Comparison of ENCODE assay signal across 8 cellular contexts in the genomic region with DNA sequence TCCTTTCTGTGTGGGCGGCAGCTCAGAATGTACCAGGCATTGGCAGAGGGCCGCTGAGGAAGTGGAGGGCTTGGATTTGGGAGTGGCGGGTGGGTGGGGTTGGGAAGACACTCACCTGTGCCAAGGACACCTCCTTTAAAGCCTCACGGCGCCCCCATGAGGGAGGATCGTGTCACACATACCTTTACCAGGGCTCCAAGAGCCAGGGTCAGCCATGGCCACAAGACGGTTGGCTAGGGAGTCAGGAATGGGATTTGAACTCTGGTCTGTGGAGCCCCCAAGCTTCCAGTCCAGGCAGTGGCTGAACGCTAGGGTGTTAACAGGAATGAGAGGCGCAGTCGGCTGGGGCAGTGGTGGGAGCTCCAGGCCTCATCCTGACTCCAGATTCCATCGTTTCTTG. TPM values are rescaled to one million over a fixed set of nuclear protein-coding genes. Genes with fewer than 3 reads are reported as not detected.
DNase-seq lines count a peak whose midpoint lies in the region; ATAC-seq and TF ChIP-seq lines count a peak whose summit lies in the region.
"Had no signal": no experiment of that assay in that cellular context is flagged by ENCODE, and none has a peak within 500 bp of the region (broad histone marks: within the 10 kb centered on the region; RNA-seq: fewer than 3 reads in every experiment).

No MANE protein-coding gene starts in this region.

- no peaks in the 10 kb centered on the region for H3K9me3 ChIP-seq in fibroblast of lung (ENCODE audit: control insufficient read depth, insufficient read depth, low read depth, low read length)
- no peaks in the 10 kb centered on the region for H3K9me3 ChIP-seq in CD4-positive, alpha-beta T cell (ENCODE audit: control insufficient read depth, low read length)

- TF ChIP-seq CTCF in GM10266 (IDR thresholded peaks at IDR 0.05; ENCODE audit: control insufficient read depth, insufficient read depth, low read depth, missing control alignments) (peak; percentile 18), fibroblast of lung (conservative IDR thresholded peaks at IDR 0.05 in 1 of 2, IDR thresholded peaks at IDR 0.05 in 1 of 2; ENCODE audit: low read depth in 1 of 2, low read length in 2 of 2) (peak; percentile 32 to 36), retinal pigment epithelial cell (conservative IDR thresholded peaks at IDR 0.05; ENCODE audit: low read depth, low read length) (peak; percentile 16), endothelial cell (IDR thresholded peaks at IDR 0.05; ENCODE audit: unreplicated experiment) (no peak)
- TF ChIP-seq CTCF in CD4-positive, alpha-beta T cell (IDR thresholded peaks at IDR 0.05) = no peak

- no peak overlapping the region for H3K27ac ChIP-seq in fibroblast of lung (ENCODE audit: insufficient read depth, low read length)
- no peak overlapping the region for H3K27ac ChIP-seq in CD4-positive, alpha-beta T cell (ENCODE audit: low read depth, low read length)

- DNase-seq in GM10266 (ENCODE audit: extremely low spot score) (peak; percentile 28), NCI-H748 treated with DMSO at 0.1 percent for 48 hours (lab: John Stamatoyannopoulos, UW) (peak; percentile 4), fibroblast of lung (ENCODE audit: low read depth in 2 of 2) (peak; percentile 19 to 43), retinal pigment epithelial cell (ENCODE audit: low read depth) (no peak), endothelial cell (ENCODE audit: low spot score) (no peak)
- DNase-seq in CD4-positive, alpha-beta T cell = no peak
- DNase-seq: activated naive CD8-positive, alpha-beta T cell treated with anti-CD3 and anti-CD28 coated beads for 36 hours had no signal

- no peak overlapping the region for H3K4me3 Mint-ChIP-seq in CD4-positive, alpha-beta T cell
- H3K4me3 Mint-ChIP-seq in endothelial cell (ENCODE audit: unreplicated experiment) = no peak overlapping the region
- H3K4me3 Mint-ChIP-seq: activated naive CD8-positive, alpha-beta T cell treated with anti-CD3 and anti-CD28 coated beads for 36 hours had no signal

- no peaks in the 10 kb centered on the region for H3K9me3 Mint-ChIP-seq in CD4-positive, alpha-beta T cell
- no peaks in the 10 kb centered on the region for H3K9me3 Mint-ChIP-seq in endothelial cell (ENCODE audit: unreplicated experiment)
- H3K9me3 Mint-ChIP-seq: activated naive CD8-positive, alpha-beta T cell treated with anti-CD3 and anti-CD28 coated beads for 36 hours had no signal

- H3K4me1 Mint-ChIP-seq in CD4-positive, alpha-beta T cell (ENCODE audit: low read depth) = peaks cover 28% of the 10 kb centered on the region
- H3K4me1 Mint-ChIP-seq in endothelial cell (ENCODE audit: unreplicated experiment) = peaks cover 7% of the 10 kb centered on the region

- H3K27ac Mint-ChIP-seq in CD4-positive, alpha-beta T cell = no peak overlapping the region
- H3K27ac Mint-ChIP-seq in endothelial cell (ENCODE audit: unreplicated experiment) = no peak overlapping the region
- H3K27ac Mint-ChIP-seq: activated naive CD8-positive, alpha-beta T cell treated with anti-CD3 and anti-CD28 coated beads for 36 hours had no signal

- peaks cover 75% of the 10 kb centered on the region for H3K79me2 ChIP-seq in fibroblast of lung (ENCODE audit: control insufficient read depth, insufficient read depth, low read length)

- H4K20me1 ChIP-seq in fibroblast of lung (ENCODE audit: control insufficient read depth, extremely low read depth, insufficient read depth, low read length) = no peaks in the 10 kb centered on the region

- H3K4me3 ChIP-seq in fibroblast of lung (replicated peaks in 1 of 4; ENCODE audit: control extremely low read depth in 1 of 4, insufficient read depth in 1 of 4, low read depth in 3 of 4, low read length in 4 of 4) (no peak overlapping the region), retinal pigment epithelial cell (ENCODE audit: low read length) (no peak overlapping the region)

- H3K27me3 Mint-ChIP-seq in CD4-positive, alpha-beta T cell = peaks cover 9% of the 10 kb centered on the region
- peaks cover 1% of the 10 kb centered on the region for H3K27me3 Mint-ChIP-seq in endothelial cell (ENCODE audit: unreplicated experiment)
- H3K27me3 Mint-ChIP-seq: activated naive CD8-positive, alpha-beta T cell treated with anti-CD3 and anti-CD28 coated beads for 36 hours had no signal

- peaks cover 5% of the 10 kb centered on the region for H3K36me3 Mint-ChIP-seq in CD4-positive, alpha-beta T cell (ENCODE audit: low read depth)
- no peaks in the 10 kb centered on the region for H3K36me3 Mint-ChIP-seq in endothelial cell (ENCODE audit: low read depth, unreplicated experiment)
- H3K36me3 Mint-ChIP-seq: activated naive CD8-positive, alpha-beta T cell treated with anti-CD3 and anti-CD28 coated beads for 36 hours had no signal

- no peak overlapping the region for H3K4me2 ChIP-seq in fibroblast of lung (ENCODE audit: extremely low read depth, insufficient read depth, low read length)

- no peak overlapping the region for H3K9ac ChIP-seq in fibroblast of lung (ENCODE audit: insufficient read depth, low read length)

- POLR2A ChIA-PET in CD4-positive, alpha-beta T cell (lab: Charles Lee) = no interaction called here

- intact Hi-C loops in CD4-positive, alpha-beta T cell (cut with DNase I, micrococcal nuclease) = no loop called here

- CTCF ChIA-PET in CD4-positive, alpha-beta T cell (lab: Charles Lee) = no interaction called here

- peaks cover 1% of the 10 kb centered on the region for H3K36me3 ChIP-seq in fibroblast of lung (ENCODE audit: control insufficient read depth, insufficient read depth, low read length)

- ATAC-seq in CD4-positive, alpha-beta T cell (ENCODE audit: poor library complexity) = no peak
- no peak for ATAC-seq in HG03457 (IDR thresholded peaks at IDR 0.05; ENCODE audit: unreplicated experiment)

- no peak overlapping the region for H2AFZ ChIP-seq in fibroblast of lung (ENCODE audit: low read length)

- peaks cover 32% of the 10 kb centered on the region for H3K4me1 ChIP-seq in fibroblast of lung (ENCODE audit: control insufficient read depth, extremely low read depth, insufficient read depth, low read length)

- no peaks in the 10 kb centered on the region for H3K27me3 ChIP-seq in fibroblast of lung (ENCODE audit: control insufficient read depth, insufficient read depth, low read length)
- H3K27me3 ChIP-seq in CD4-positive, alpha-beta T cell (ENCODE audit: control insufficient read depth, insufficient read depth, low read length) = peaks cover under 1% of the 10 kb centered on the region

RNA-seq across cellular contexts. Expression of gene NBL1, which starts 4.6 kb away (rescaled TPM):
- total RNA-seq in fibroblast of lung (103 and 180 TPM in 2 replicates), endothelial cell (ENCODE audit: unreplicated experiment) (38.1 TPM)
- 59.3 and 115 TPM in 2 replicates for polyA plus RNA-seq in fibroblast of lung
- polyA plus RNA-seq in fibroblast of lung (2012) = 135 and 351 TPM in 2 replicates
- polyA minus RNA-seq in fibroblast of lung (ENCODE audit: low replicate concordance) = 374 and 622 TPM in 2 replicates
- 10 to 100 TPM; 26.4 to 29.7 TPM for total RNA-seq in CD4-positive, alpha-beta T cell

RNA-seq across cellular contexts. Expression of gene HTR6, which starts 16.0 kb away (rescaled TPM):
- total RNA-seq in fibroblast of lung (under 0.01 TPM in 1 of 2 replicates, not detected in the other), endothelial cell (ENCODE audit: unreplicated experiment) (not detected)
- polyA plus RNA-seq in fibroblast of lung = 0.02 TPM in 1 of 2 replicates, not detected in the other
- polyA plus RNA-seq in fibroblast of lung (2012) = not detected in 2 replicates
- polyA minus RNA-seq in fibroblast of lung (ENCODE audit: low replicate concordance) = 0.78 TPM in 1 of 2 replicates, not detected in the other
- total RNA-seq in CD4-positive, alpha-beta T cell = 1 to 10 TPM; 2.1 to 2.2 TPM
- total RNA-seq: activated naive CD8-positive, alpha-beta T cell treated with anti-CD3 and anti-CD28 coated beads for 36 hours had no signal

Comparison
In these comparisons a context has a peak if more than half of its experiments do, and no peak if none do; other contexts are left out.
1. DNase-seq: peak in GM10266 (single experiment), NCI-H748 treated with DMSO at 0.1 percent for 48 hours (single experiment) and fibroblast of lung (2 of 2); none in retinal pigment epithelial cell (single experiment), CD4-positive, alpha-beta T cell (0 of 10) and endothelial cell (single experiment).
2. CTCF ChIP-seq: peak in GM10266 (single experiment), fibroblast of lung (2 of 2) and retinal pigment epithelial cell (single experiment); none in CD4-positive, alpha-beta T cell (single experiment) and endothelial cell (single experiment).